In the genomic region with DNA sequence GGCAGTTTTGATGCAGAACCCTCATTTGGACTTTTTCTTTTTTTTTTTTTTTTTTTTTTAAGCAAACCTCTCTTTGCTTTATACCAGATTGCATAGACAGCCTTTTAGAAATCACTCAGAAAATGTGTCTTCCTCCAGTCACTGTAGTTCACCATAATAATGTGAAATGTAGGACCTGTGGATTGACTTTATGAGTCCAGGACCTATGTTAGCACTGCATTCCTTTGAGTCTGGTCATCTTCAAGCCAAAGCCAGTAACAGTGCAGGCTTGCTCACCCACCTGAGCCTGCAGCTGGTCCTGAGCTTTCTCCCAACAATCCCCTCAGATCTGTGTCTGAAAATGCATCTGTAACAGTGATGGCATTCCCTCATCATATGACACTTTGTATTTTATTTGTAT, we compare ENCODE assay signal across 24 cellular contexts.
DNase-seq lines count a peak whose midpoint lies in the region; ATAC-seq and TF ChIP-seq lines count a peak whose summit lies in the region.
"Had no signal": no experiment of that assay in that cellular context is flagged by ENCODE, and none has a peak within 500 bp of the region (broad histone marks: within the 10 kb centered on the region; RNA-seq: fewer than 3 reads in every experiment).

No MANE protein-coding gene starts in this region.

- peak; percentile 37 for ATAC-seq in PC-3
- ATAC-seq: natural killer cell had no signal

- H3K36me3 ChIP-seq in PC-3 (ENCODE audit: low read depth, low read length) (no peaks in the 10 kb centered on the region), osteoblast (ENCODE audit: insufficient read depth, low read length) (no peaks in the 10 kb centered on the region), MG63 (no peaks in the 10 kb centered on the region)

- no peak overlapping the region; the same call in 1 of the 2 replicates for H3K9ac ChIP-seq in PC-3 (ENCODE audit: low read length)
- H3K9ac ChIP-seq: KMS-11 had no signal

- H3F3A ChIP-seq in PC-3 (ENCODE audit: low read length, unreplicated experiment) = peaks cover 2% of the 10 kb centered on the region

- peak overlapping the region; percentile 47 for H3K27ac ChIP-seq in PC-3 (ENCODE audit: low read length)
- H3K27ac ChIP-seq in osteoblast (ENCODE audit: low read depth, low read length) = no peak overlapping the region
- H3K27ac ChIP-seq: dorsolateral prefrontal cortex, epithelial cell of prostate, KMS-11 had no signal

- H3K4me1 ChIP-seq in PC-3 (ENCODE audit: insufficient read depth, low read length) (peaks cover 68% of the 10 kb centered on the region), osteoblast (ENCODE audit: insufficient read depth, low read length) (peaks cover 20% of the 10 kb centered on the region)

- H3K79me2 ChIP-seq in PC-3 (ENCODE audit: low read length) = no peaks in the 10 kb centered on the region
- no peaks in the 10 kb centered on the region for H3K79me2 ChIP-seq in osteoblast (ENCODE audit: insufficient read depth, low read length)

- DNase-seq in ELF-1 (ENCODE audit: low read depth, low spot score) (peak; percentile 10), PC-3 (peak; percentile 72), epithelial cell of esophagus (ENCODE audit: low read depth) (peak; percentile 73), osteoblast (ENCODE audit: insufficient read length, low spot score, missing footprints) (peak; percentile 61), C1 segment of cervical spinal cord (lab: John Stamatoyannopoulos, UW) (no peak), MG63 (no peak), NCI-H345 (lab: John Stamatoyannopoulos, UW) (no peak)
- DNase-seq: activated naive CD4-positive, alpha-beta T cell treated with Interleukin-2 at 50 U/mL for 16 hours; activated T-cell treated with anti-CD3 and anti-CD28 coated beads, Interleukin-2, amount 50 U/mL, for 24 hours; amniotic stem cell; Calu3; caudate nucleus; dorsolateral prefrontal cortex; foreskin fibroblast; MV-4-11; natural killer cell; NCI-H1694; NCI-H2171; NCI-H526 treated with DMSO at 0.1 percent for 48 hours; retina; small intestine; stimulated activated CD4-positive, alpha-beta T cell treated with anti-CD3 and anti-CD28 coated beads, Interleukin-2, amount 100 ng/mL, for 24 hours had no signal

- H3K4me3 ChIP-seq in PC-3 (ENCODE audit: low read length) (no peak overlapping the region), epithelial cell of esophagus (ENCODE audit: low read length) (no peak overlapping the region), osteoblast (ENCODE audit: insufficient read depth, low read length) (no peak overlapping the region), MG63 (no peak overlapping the region)
- H3K4me3 ChIP-seq: dorsolateral prefrontal cortex had no signal

- H3K27me3 ChIP-seq in PC-3 (ENCODE audit: low read length) (no peaks in the 10 kb centered on the region), osteoblast (ENCODE audit: insufficient read depth, low read length) (no peaks in the 10 kb centered on the region), MG63 (no peaks in the 10 kb centered on the region)

- H2AFZ ChIP-seq in PC-3 (ENCODE audit: low read length) (no peak overlapping the region), osteoblast (ENCODE audit: low read length) (no peak overlapping the region)

- no peaks in the 10 kb centered on the region for H3K9me2 ChIP-seq in PC-3 (replicated peaks; ENCODE audit: low read length)

- TF ChIP-seq CTCF in PC-3 (conservative IDR thresholded peaks at IDR 0.05; ENCODE audit: low read depth, low read length) (no peak), epithelial cell of esophagus (IDR thresholded peaks at IDR 0.05; ENCODE audit: insufficient read depth, low read depth, low read length, missing control alignments) (no peak), osteoblast (IDR thresholded peaks at IDR 0.05; ENCODE audit: extremely low read depth, low read depth, low read length) (no peak)

- no TSS peak for BruUV-seq in PC-3 (replicated peaks; lab: Mats Ljungman, UMichigan)

- H3K9me3 ChIP-seq in PC-3 (ENCODE audit: low read length) (no peaks in the 10 kb centered on the region), osteoblast (ENCODE audit: low read depth, low read length) (no peaks in the 10 kb centered on the region), MG63 (no peaks in the 10 kb centered on the region)

- H4K20me1 ChIP-seq in PC-3 (ENCODE audit: low read length) (no peaks in the 10 kb centered on the region), osteoblast (ENCODE audit: insufficient read depth, low read length) (no peaks in the 10 kb centered on the region)

- POLR2A ChIA-PET in PC-3 (lab: Charles Lee; ENCODE audit: unreplicated experiment) = no interaction called here

- intact Hi-C loops in PC-3 (cut with micrococcal nuclease) = loop anchor here (10.0 kb wide), 1 partner anchor 70 kb away; no protein-coding TSS in a partner anchor

- CTCF ChIA-PET in PC-3 (lab: Charles Lee) = no interaction called here

- H3K4me2 ChIP-seq in PC-3 (ENCODE audit: low read length) = peak overlapping the region; percentile 34
- H3K4me2 ChIP-seq in osteoblast (ENCODE audit: insufficient read depth, low read length) = no peak overlapping the region
- H3K4me2 ChIP-seq: KMS-11 had no signal

Comparison
In these comparisons a context has a peak if more than half of its experiments do, and no peak if none do; other contexts are left out.
1. DNase-seq: peak in ELF-1 (single experiment), PC-3 (single experiment), epithelial cell of esophagus (single experiment) and osteoblast (single experiment); none in C1 segment of cervical spinal cord (0 of 14), MG63 (single experiment) and NCI-H345 (single experiment).